In the genomic region with DNA sequence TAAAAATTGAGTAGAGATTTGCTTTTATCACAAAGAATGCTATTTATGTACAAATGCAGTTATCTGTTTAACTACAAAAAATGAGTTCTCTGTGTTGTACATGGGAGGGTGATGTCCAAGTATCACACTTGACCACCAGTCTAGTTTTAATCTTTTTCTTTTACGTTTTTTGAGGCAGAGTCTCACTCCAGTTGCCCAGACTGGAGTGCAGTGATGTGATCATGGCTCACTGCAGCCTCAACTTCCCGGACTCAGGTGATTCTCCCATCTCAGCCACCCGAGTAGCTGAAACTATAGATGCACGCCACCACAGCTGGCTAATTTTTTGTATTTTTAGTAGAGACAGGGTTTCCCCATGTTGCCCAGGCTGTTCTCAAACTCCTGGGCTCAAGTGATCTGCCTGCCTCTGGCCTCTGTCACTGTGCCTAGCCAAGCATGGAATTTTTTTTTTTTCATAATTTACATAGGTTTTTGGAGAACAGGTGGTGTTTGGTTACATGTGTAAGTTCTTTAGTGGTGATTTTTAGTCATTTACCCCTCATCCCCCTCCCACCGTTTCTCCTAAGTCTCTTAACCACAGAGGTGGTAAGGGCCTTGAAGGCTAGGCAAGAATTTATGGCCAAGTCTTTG, we compare ENCODE assay signal across 1 cellular context.
TF ChIP-seq lines count a peak whose summit lies in the region.

No MANE protein-coding gene starts in this region.

TF ChIP-seq in HepG2, 621 proteins besides CTCF, POLR2A, EP300 and RAD21 (continued from another document):
- TF ChIP-seq CEBPZ (IDR thresholded peaks at IDR 0.05; ENCODE audit: low read length) (no peak), SP1 (IDR thresholded peaks at IDR 0.05) (no peak), SP1 (CRISPR knock-in tag; IDR thresholded peaks at IDR 0.05) (no peak), TBX3 (IDR thresholded peaks at IDR 0.05; ENCODE audit: borderline replicate concordance) (no peak), PHB2 (IDR thresholded peaks at IDR 0.05; ENCODE audit: partially characterized antibody) (no peak), MTF1 (CRISPR knock-in tag; IDR thresholded peaks at IDR 0.05) (no peak), REPIN1 (CRISPR knock-in tag; IDR thresholded peaks at IDR 0.05; ENCODE audit: borderline replicate concordance, low read depth) (no peak), ZNF710 (CRISPR knock-in tag; IDR thresholded peaks at IDR 0.05; ENCODE audit: borderline replicate concordance) (no peak), RBM22 (optimal IDR thresholded peaks at IDR 0.05; ENCODE audit: low read length) (no peak), HOXA9 (CRISPR knock-in tag; IDR thresholded peaks at IDR 0.05; ENCODE audit: borderline replicate concordance) (no peak), AHR (CRISPR knock-in tag; IDR thresholded peaks at IDR 0.05) (no peak), ZC3H4 (CRISPR knock-in tag; IDR thresholded peaks at IDR 0.05; ENCODE audit: borderline replicate concordance) (no peak), PHF5A (CRISPR knock-in tag; IDR thresholded peaks at IDR 0.05; ENCODE audit: low read depth, unreplicated experiment) (no peak), ZNF329 (CRISPR knock-in tag; IDR thresholded peaks at IDR 0.05; ENCODE audit: low read depth) (no peak), SMAD9 (CRISPR knock-in tag; IDR thresholded peaks at IDR 0.05) (no peak), ZNF44 (CRISPR knock-in tag; IDR thresholded peaks at IDR 0.05) (no peak)
- TF ChIP-seq, protein P1, sequence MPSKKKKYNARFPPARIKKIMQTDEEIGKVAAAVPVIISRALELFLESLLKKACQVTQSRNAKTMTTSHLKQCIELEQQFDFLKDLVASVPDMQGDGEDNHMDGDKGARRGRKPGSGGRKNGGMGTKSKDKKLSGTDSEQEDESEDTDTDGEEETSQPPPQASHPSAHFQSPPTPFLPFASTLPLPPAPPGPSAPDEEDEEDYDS (CRISPR knock-in tag; IDR thresholded peaks at IDR 0.05) = no peak
